Comparison of ENCODE assay signal across 8 cellular contexts in the genomic region with DNA sequence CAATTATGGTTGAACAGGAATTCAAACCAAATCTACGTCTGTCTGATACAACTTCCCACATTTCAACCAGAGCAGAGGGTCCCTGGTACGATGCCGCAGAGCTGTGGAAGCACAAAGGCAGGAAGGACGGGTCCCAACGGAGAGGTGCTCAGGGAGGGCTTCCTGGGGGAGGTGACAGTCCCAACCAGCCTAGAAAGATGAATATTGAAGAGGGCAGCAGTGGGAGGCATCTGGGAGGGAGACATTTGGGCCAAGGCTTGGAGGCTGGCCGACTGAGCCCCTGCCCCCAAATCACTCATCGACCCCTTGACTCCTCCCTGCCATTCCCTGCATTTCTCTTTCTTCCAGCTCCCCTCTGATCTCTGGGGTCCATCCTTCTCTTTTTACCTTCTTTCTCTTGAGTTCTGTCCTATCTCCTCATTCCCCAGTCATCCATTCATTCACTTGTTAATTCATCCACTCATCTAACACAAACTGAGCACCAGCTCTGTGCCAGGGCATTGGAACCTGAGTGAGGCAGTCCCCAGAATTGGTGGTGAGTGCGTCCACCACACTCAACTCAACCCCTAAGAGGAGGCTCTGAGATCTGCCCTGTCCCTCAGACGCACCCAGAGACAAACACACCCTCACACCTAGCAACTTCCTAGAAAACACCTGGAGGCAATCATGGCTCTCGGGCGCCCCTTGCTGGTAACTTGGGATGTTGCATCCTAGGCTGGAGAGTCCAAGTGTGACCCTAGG.
DNase-seq lines count a peak whose midpoint lies in the region; ATAC-seq lines count a peak whose summit lies in the region.

No MANE protein-coding gene starts in this region.

- DNase-seq in NCI-H187 (lab: John Stamatoyannopoulos, UW) (peak; percentile 43 to 77), NCI-H187 treated with DMSO at 0.1 percent for 48 hours (lab: John Stamatoyannopoulos, UW) (no peak), NCI-H1105 (lab: John Stamatoyannopoulos, UW) (peak; percentile 66), T-helper 9 cell (peak; percentile 82), anterior cingulate cortex (lab: John Stamatoyannopoulos, UW) (peak in 55 of 58 donors; percentile 5 to 82 (median 41)), hippocampal formation (lab: John Stamatoyannopoulos, UW) (peak; percentile 9 to 49), smooth muscle cell of the brain vasculature (ENCODE audit: low read depth, low spot score) (peak; percentile 26)

- no peak for ATAC-seq in HG02973 (IDR thresholded peaks at IDR 0.05; ENCODE audit: unreplicated experiment)
